In genomic region chr7:10940748-10941358, GRCh38 we compare ENCODE assay signal across 8 cellular contexts. TPM values are rescaled to one million over a fixed set of nuclear protein-coding genes. Genes with fewer than 3 reads are reported as not detected.
DNase-seq lines count a peak whose midpoint lies in the region; ATAC-seq lines count a peak whose summit lies in the region.

No MANE protein-coding gene starts in this region.

- peaks cover 2% of the 10 kb centered on the region for H3K4me1 ChIP-seq in right cardiac atrium (ENCODE audit: control insufficient read depth, insufficient read depth, low read length)

- H3K27me3 Mint-ChIP-seq in stimulated activated naive B cell treated with anti-CD40 and anti-IgM and Interleukin-4, amounts not matched to agents 10 μg/mL and 1 μg/mL and 100 μg/mL, for 72 hours, result no peaks in the 10 kb centered on the region

- ATAC-seq in right cardiac atrium (no peak), HG02759 (IDR thresholded peaks at IDR 0.05; ENCODE audit: unreplicated experiment) (no peak)
- peak in 1 of 2 donors; percentile 11 for ATAC-seq in stimulated activated naive B cell treated with anti-CD40 and anti-IgM and Interleukin-4, amounts not matched to agents 10 μg/mL and 1 μg/mL and 100 μg/mL, for 72 hours (replicated peaks)

- H3K9me3 ChIP-seq in right cardiac atrium (ENCODE audit: control insufficient read depth, low read length), result no peaks in the 10 kb centered on the region

- no peak overlapping the region for H3K27ac Mint-ChIP-seq in stimulated activated naive B cell treated with anti-CD40 and anti-IgM and Interleukin-4, amounts not matched to agents 10 μg/mL and 1 μg/mL and 100 μg/mL, for 72 hours

- peaks cover 3 to 18% of the 10 kb centered on the region in 2 donors for H3K4me1 Mint-ChIP-seq in stimulated activated naive B cell treated with anti-CD40 and anti-IgM and Interleukin-4, amounts not matched to agents 10 μg/mL and 1 μg/mL and 100 μg/mL, for 72 hours

- H3K36me3 Mint-ChIP-seq in stimulated activated naive B cell treated with anti-CD40 and anti-IgM and Interleukin-4, amounts not matched to agents 10 μg/mL and 1 μg/mL and 100 μg/mL, for 72 hours, result peaks cover 8 to 12% of the 10 kb centered on the region in 2 donors

- no peak overlapping the region for H3K4me3 Mint-ChIP-seq in stimulated activated naive B cell treated with anti-CD40 and anti-IgM and Interleukin-4, amounts not matched to agents 10 μg/mL and 1 μg/mL and 100 μg/mL, for 72 hours

- intact Hi-C loops in right cardiac atrium (cut with DNase I), result no loop called here

- DNase-seq in COLO668 (lab: John Stamatoyannopoulos, UW; ENCODE audit: unreplicated experiment), result peak; percentile 52
- peak; percentile 25 for DNase-seq in HuH-7.5 (ENCODE audit: low spot score)
- DNase-seq in SW480 (ENCODE audit: low spot score), result peak; percentile 69
- DNase-seq in right cardiac atrium, result no peak
- peak; percentile 1 for DNase-seq in stimulated activated naive B cell treated with anti-CD40 and anti-IgM and Interleukin-4, amounts not matched to agents 10 μg/mL and 1 μg/mL and 100 μg/mL, for 72 hours
- DNase-seq in NCI-H1694 (lab: John Stamatoyannopoulos, UW), result no peak
- DNase-seq in GM03348 (ENCODE audit: low spot score), result no peak

- H3K27ac ChIP-seq in right cardiac atrium (ENCODE audit: low read length), result peak overlapping the region; percentile 85

- peak overlapping the region; percentile 86 for H3K4me3 ChIP-seq in right cardiac atrium (ENCODE audit: low read length)

- no peaks in the 10 kb centered on the region for H3K27me3 ChIP-seq in right cardiac atrium (ENCODE audit: control insufficient read depth, insufficient read depth)

- WGBS in right cardiac atrium, result 24% methylated on average over 18 of the region's 18 CpGs

- no peaks in the 10 kb centered on the region for H3K9me3 Mint-ChIP-seq in stimulated activated naive B cell treated with anti-CD40 and anti-IgM and Interleukin-4, amounts not matched to agents 10 μg/mL and 1 μg/mL and 100 μg/mL, for 72 hours

RNA-seq across cellular contexts. Expression of gene PHF14, which starts 32.8 kb away (rescaled TPM):
- total RNA-seq in right cardiac atrium, result 10 to 100 TPM; 15.5 to 17.3 (median 17.0) TPM
- 9.8 TPM for polyA plus RNA-seq in right cardiac atrium

Comparison
In these comparisons a context has a peak if more than half of its experiments do, and no peak if none do; other contexts are left out.
1. DNase-seq: peak in COLO668 (single experiment), HuH-7.5 (single experiment), SW480 (single experiment) and stimulated activated naive B cell treated with anti-CD40 and anti-IgM and Interleukin-4, amounts not matched to agents 10 μg/mL and 1 μg/mL and 100 μg/mL, for 72 hours (single experiment); none in right cardiac atrium (0 of 3), NCI-H1694 (single experiment) and GM03348 (single experiment).